8 cellular contexts compared by ENCODE assay signal in genomic region chr20:34365765-34366213, GRCh38. TPM values are rescaled to one million over a fixed set of nuclear protein-coding genes. Genes with fewer than 3 reads are reported as not detected.
DNase-seq lines count a peak whose midpoint lies in the region; ATAC-seq, FAIRE-seq and TF ChIP-seq lines count a peak whose summit lies in the region.

No MANE protein-coding gene starts in this region.

- H3K36me3 ChIP-seq in GM06990 (ENCODE audit: control insufficient read depth, insufficient read depth, low read length), result peaks cover 4% of the 10 kb centered on the region
- peaks cover 13% of the 10 kb centered on the region for H3K36me3 ChIP-seq in GM23248 (ENCODE audit: low read depth)
- peaks cover 9 to 39% of the 10 kb centered on the region in 2 experiments for H3K36me3 ChIP-seq in keratinocyte (ENCODE audit: control insufficient read depth in 2 of 2, extremely low read depth in 1 of 2, insufficient read depth in 2 of 2, low read length in 2 of 2)

- H3K4me3 ChIP-seq in GM06990 (replicated peaks; ENCODE audit: low read depth, low read length), result no peak overlapping the region
- no peak overlapping the region for H3K4me3 ChIP-seq in GM23248
- H3K4me3 ChIP-seq in keratinocyte (ENCODE audit: control insufficient read depth in 2 of 3, extremely low read depth in 1 of 3, insufficient read depth in 2 of 3, low read depth in 1 of 3, low read length in 3 of 3), result peak overlapping the region in 2 of 3 experiments; percentile 22 to 35

- no peak for FAIRE-seq in keratinocyte (lab: Jason Lieb, UNC)

- H3K9ac ChIP-seq in GM23248 (no peak overlapping the region), keratinocyte (ENCODE audit: control insufficient read depth, extremely low read depth, insufficient read depth, low read length) (no peak overlapping the region)

- H3K4me1 ChIP-seq in GM23248 (ENCODE audit: insufficient read depth) (peaks cover 30% of the 10 kb centered on the region), keratinocyte (ENCODE audit: control insufficient read depth, extremely low read depth, insufficient read depth, low read length) (peaks cover 58% of the 10 kb centered on the region)

- peak overlapping the region; percentile 31 for H3K4me2 ChIP-seq in GM23248 (ENCODE audit: unreplicated experiment)
- peak overlapping the region; percentile 59 for H3K4me2 ChIP-seq in keratinocyte (ENCODE audit: control insufficient read depth, extremely low read depth, insufficient read depth, low read depth, low read length)

- DNase-seq in GM06990 (ENCODE audit: extremely low read depth, insufficient read length) (peak; percentile 37), GM23248 (no peak), RWPE1 (ENCODE audit: low spot score) (no peak), keratinocyte (ENCODE audit: low read depth, low spot score) (no peak), HT-29 (ENCODE audit: low spot score) (no peak), NCI-H82 (lab: John Stamatoyannopoulos, UW) (no peak), NCI-H2107 (lab: John Stamatoyannopoulos, UW) (no peak)

- no peaks in the 10 kb centered on the region for H3K27me3 ChIP-seq in GM06990 (replicated peaks; ENCODE audit: control insufficient read depth, insufficient read depth, low read length)
- H3K27me3 ChIP-seq in GM23248 (replicated peaks; ENCODE audit: insufficient read depth), result no peaks in the 10 kb centered on the region
- no peaks in the 10 kb centered on the region for H3K27me3 ChIP-seq in keratinocyte (ENCODE audit: control insufficient read depth, extremely low read depth, insufficient read depth, low read length)

- no peak for ATAC-seq in GM21528 (IDR thresholded peaks at IDR 0.05; ENCODE audit: low FRiP score, unreplicated experiment)

- WGBS in GM23248 (ENCODE audit: low coverage in 1 of 2, low lambda C conversion rate in 2 of 2, missing lambda C conversion rate in 2 of 2), 2 experiments, result 82 to 86% methylated on average over 3 of the region's 3 CpGs

- dilution Hi-C loops in keratinocyte (cut with MboI; ENCODE audit: extremely low pct_ligation_motif_present, low sequenced_read_pairs), result no loop called here

- H3K79me2 ChIP-seq in GM23248 (ENCODE audit: insufficient read depth), result peaks cover 77% of the 10 kb centered on the region
- H3K79me2 ChIP-seq in keratinocyte (ENCODE audit: control insufficient read depth, insufficient read depth, low read length), result peaks cover 77% of the 10 kb centered on the region

- TF ChIP-seq CTCF in GM06990 (IDR thresholded peaks at IDR 0.05; ENCODE audit: insufficient read depth, low read length, poor library complexity, severe bottlenecking), result no peak
- no peak for TF ChIP-seq CTCF in RWPE1 (conservative IDR thresholded peaks at IDR 0.05; ENCODE audit: low read depth)
- no peak for TF ChIP-seq CTCF in keratinocyte (optimal IDR thresholded peaks at IDR 0.05 in 1 of 3, IDR thresholded peaks at IDR 0.05 in 1 of 3, conservative IDR thresholded peaks at IDR 0.05 in 1 of 3; ENCODE audit: extremely low read depth in 1 of 3, insufficient read depth in 2 of 3, low read length in 3 of 3)

- H3K9me3 ChIP-seq in GM23248 (ENCODE audit: low read depth) (no peaks in the 10 kb centered on the region), keratinocyte (ENCODE audit: control insufficient read depth, low read depth, low read length) (no peaks in the 10 kb centered on the region)

- H3K27ac ChIP-seq in GM23248 (no peak overlapping the region), RWPE1 (peak overlapping the region; percentile 12; the same call in 1 of the 2 replicates), keratinocyte (ENCODE audit: control insufficient read depth, insufficient read depth, low read length) (no peak overlapping the region)

- in situ Hi-C loops in GM23248 (cut with MboI), result no loop called here

- CTCF ChIA-PET in RWPE1 (lab: Yijun Ruan, JAX), result interaction anchor here (0.6 to 5.7 kb wide), 2 partner anchors 14 to 53 kb away, joined by 3 to 37 read pairs; no protein-coding TSS in a partner anchor

- POLR2A ChIA-PET in RWPE1 (lab: Yijun Ruan, JAX; ENCODE audit: low non-redundant PET), result no interaction called here

- H3K9me2 ChIP-seq in GM23248 (ENCODE audit: insufficient read depth), result no peaks in the 10 kb centered on the region

- H2AFZ ChIP-seq in GM23248, result no peak overlapping the region
- H2AFZ ChIP-seq in keratinocyte (ENCODE audit: control insufficient read depth, low read length), result no peak overlapping the region

- no peaks in the 10 kb centered on the region for H3K9me1 ChIP-seq in keratinocyte (ENCODE audit: control insufficient read depth, extremely low read depth, insufficient read depth, low read length)

- H3F3A ChIP-seq in GM23248 (ENCODE audit: insufficient read depth), result peaks cover 34% of the 10 kb centered on the region

- H4K20me1 ChIP-seq in GM23248 (ENCODE audit: insufficient read depth) (peaks cover 34% of the 10 kb centered on the region; the same call in 1 of the 2 replicates), keratinocyte (ENCODE audit: control insufficient read depth, extremely low read depth, insufficient read depth, low read length) (no peaks in the 10 kb centered on the region)

RNA-seq across cellular contexts. Expression of gene ITCH, which starts 2.7 kb away (rescaled TPM):
- total RNA-seq in GM23248 (2014; rRNA removed; shearing (Covaris generic)), result 47.7 and 50.0 TPM in 2 replicates
- polyA plus RNA-seq in GM23248 (2016; fragmentation: Nextera tagmentation; extraction: Ambion mirVana) (28.5 and 31.0 TPM in 2 replicates), keratinocyte (22.8 to 42.5 TPM (median 29.1 TPM) in 3 replicates)
- polyA plus RNA-seq in keratinocyte (2011; ENCODE audit: low read depth), result 66.5 TPM
- 20.0 and 34.3 TPM in 2 replicates for polyA plus RNA-seq in keratinocyte (2011; cell fraction: cytosol; rRNA removed)
- 32.0 and 36.8 TPM in 2 replicates for polyA plus RNA-seq in keratinocyte (2011; cell fraction: nucleus; rRNA removed)
- 34.9 and 52.6 TPM in 2 replicates for polyA plus RNA-seq in keratinocyte (2012; ENCODE audit: low replicate concordance)
- polyA minus RNA-seq in keratinocyte, result 35.9 to 86.8 TPM (median 52.7 TPM) in 3 replicates
- polyA minus RNA-seq in keratinocyte (2011; cell fraction: cytosol; rRNA and poly(A)+ RNA removed), result 32.0 TPM
- 28.1 and 65.2 TPM in 2 replicates for polyA minus RNA-seq in keratinocyte (2011; cell fraction: nucleus; rRNA and poly(A)+ RNA removed)
- 19.3 and 25.1 TPM in 2 replicates for total RNA-seq in HT-29 (2014; rRNA removed; shearing (Covaris generic))

Comparison
In these comparisons a context has a peak if more than half of its experiments do, and no peak if none do; other contexts are left out.
1. H3K4me3 ChIP-seq: peak in keratinocyte (2 of 3); none in GM06990 (single experiment) and GM23248 (single experiment).